19 cellular contexts compared by ENCODE assay signal in the genomic region with DNA sequence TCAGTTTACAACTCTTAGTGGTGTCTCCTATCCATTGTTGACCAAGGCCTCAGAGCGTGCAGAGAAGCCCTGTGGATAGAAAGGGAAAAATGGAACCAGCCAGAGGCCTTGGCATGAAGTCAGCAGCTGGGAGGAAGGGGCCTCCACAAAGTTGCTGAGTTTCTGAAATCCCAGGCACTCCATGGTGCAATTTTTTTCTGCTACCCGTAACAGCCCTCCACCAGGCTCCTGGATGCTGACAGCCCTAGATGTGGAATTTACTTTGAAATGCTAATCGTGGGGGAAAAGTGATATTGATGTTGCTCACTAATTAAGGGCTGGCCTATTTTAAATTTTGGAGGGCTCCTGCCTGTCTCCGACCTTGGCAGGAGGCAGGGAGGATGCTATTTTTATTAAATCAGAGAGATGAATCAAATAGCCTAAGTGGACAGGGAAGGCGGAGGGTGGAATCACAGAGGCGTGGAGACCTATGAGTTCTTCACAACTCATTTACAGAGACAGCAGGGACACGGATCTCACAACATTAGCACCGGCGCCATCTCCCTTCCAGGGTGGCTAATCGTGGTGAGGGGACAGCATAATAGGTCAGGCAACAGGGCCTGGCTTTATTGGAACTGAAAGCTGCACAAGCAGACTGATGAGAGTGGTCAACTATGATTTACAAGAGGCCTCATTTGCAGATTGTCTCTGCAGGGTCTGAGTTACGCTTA.
"Had no signal": no experiment of that assay in that cellular context is flagged by ENCODE, and none has a peak within 500 bp of the region (broad histone marks: within the 10 kb centered on the region; RNA-seq: fewer than 3 reads in every experiment).

No MANE protein-coding gene starts in this region.

- H3K36me3 ChIP-seq: esophagus squamous epithelium, gastroesophageal sphincter, prostate gland, right lobe of liver, suprapubic skin, thyroid gland, upper lobe of right lung, vagina had no signal

- H3K4me3 Mint-ChIP-seq: effector memory CD8-positive, alpha-beta T cell; immature natural killer cell; mesothelial cell of epicardium; natural killer cell; stimulated activated effector memory CD8-positive, alpha-beta T cell treated with anti-CD3 and anti-CD28 coated beads, Interleukin-12 subunit alpha, Interleukin-12 subunit beta, amount 100 ng/mL, for 72 hours had no signal

- H3K27me3 ChIP-seq: thyroid gland, vagina had no signal

- H3K4me1 Mint-ChIP-seq: immature natural killer cell, mesothelial cell of epicardium, natural killer cell had no signal

- H3K27ac ChIP-seq: esophagus squamous epithelium, gastroesophageal sphincter, parathyroid adenoma, prostate gland, right lobe of liver, suprapubic skin, thyroid gland, upper lobe of right lung, vagina had no signal

- H3K9me3 ChIP-seq: esophagus squamous epithelium, gastroesophageal sphincter, prostate gland, right lobe of liver, suprapubic skin, thyroid gland, upper lobe of right lung, vagina had no signal

- H3K27ac Mint-ChIP-seq: effector memory CD8-positive, alpha-beta T cell; immature natural killer cell; mesothelial cell of epicardium; natural killer cell; stimulated activated effector memory CD8-positive, alpha-beta T cell treated with anti-CD3 and anti-CD28 coated beads, Interleukin-12 subunit alpha, Interleukin-12 subunit beta, amount 100 ng/mL, for 72 hours had no signal

- H3K36me3 Mint-ChIP-seq: immature natural killer cell; mesothelial cell of epicardium; natural killer cell; stimulated activated effector memory CD8-positive, alpha-beta T cell treated with anti-CD3 and anti-CD28 coated beads, Interleukin-12 subunit alpha, Interleukin-12 subunit beta, amount 100 ng/mL, for 72 hours had no signal

- H3K4me1 ChIP-seq: esophagus squamous epithelium, gastroesophageal sphincter, parathyroid adenoma, prostate gland, right lobe of liver, suprapubic skin, thyroid gland, upper lobe of right lung, vagina had no signal

- DNase-seq: effector memory CD8-positive, alpha-beta T cell; esophagus squamous epithelium; foreskin fibroblast; glutamatergic neuron; immature natural killer cell; natural killer cell; right lobe of liver; stimulated activated CD4-positive, alpha-beta T cell treated with anti-CD3 and anti-CD28 coated beads, Interleukin-4, amount 100 ng/mL, for 1 hour; stimulated activated CD8-positive, alpha-beta memory T cell treated with anti-CD3 and anti-CD28 coated beads, Interleukin-4, amount 100 ng/mL, for 48 hours; stimulated activated naive CD8-positive, alpha-beta T cell treated with anti-CD3 and anti-CD28 coated beads, Interleukin-15, Interleukin-2, amounts not matched to agents 100 U/mL and 50 U/mL, for 24 hours; thyroid gland; upper lobe of right lung had no signal

- H3K9me3 Mint-ChIP-seq: effector memory CD8-positive, alpha-beta T cell; mesothelial cell of epicardium; natural killer cell; stimulated activated effector memory CD8-positive, alpha-beta T cell treated with anti-CD3 and anti-CD28 coated beads, Interleukin-12 subunit alpha, Interleukin-12 subunit beta, amount 100 ng/mL, for 72 hours had no signal

- H3K4me3 ChIP-seq: esophagus squamous epithelium, gastroesophageal sphincter, prostate gland, right lobe of liver, suprapubic skin, thyroid gland, upper lobe of right lung, vagina had no signal
